20 cellular contexts compared by ENCODE assay signal in the genomic region with DNA sequence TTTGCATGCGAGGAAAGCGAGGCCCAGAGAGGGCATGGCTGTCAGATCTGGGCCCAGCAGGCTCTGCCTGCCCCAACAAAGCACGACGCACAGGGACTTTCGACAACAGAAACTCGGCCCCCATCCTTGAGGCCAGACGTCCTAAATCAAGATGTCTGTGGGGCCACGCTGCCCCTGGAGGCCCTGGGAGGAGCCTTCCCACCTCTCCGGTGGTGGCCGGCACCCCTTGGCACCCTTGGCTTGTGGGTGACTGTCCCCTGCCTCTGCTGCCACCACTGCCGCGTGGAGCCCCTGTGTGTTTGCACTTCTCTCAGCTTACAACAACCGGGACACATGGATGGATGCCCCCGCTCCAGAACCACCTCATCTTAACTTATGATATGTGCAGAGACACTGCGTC. TPM values are rescaled to one million over a fixed set of nuclear protein-coding genes. Genes with fewer than 3 reads are reported as not detected.
DNase-seq lines count a peak whose midpoint lies in the region; ATAC-seq and TF ChIP-seq lines count a peak whose summit lies in the region.
"Had no signal": no experiment of that assay in that cellular context is flagged by ENCODE, and none has a peak within 500 bp of the region (broad histone marks: within the 10 kb centered on the region; RNA-seq: fewer than 3 reads in every experiment).

No MANE protein-coding gene starts in this region.

- H3K9me3 Mint-ChIP-seq in endothelial cell (ENCODE audit: unreplicated experiment) = no peaks in the 10 kb centered on the region
- H3K9me3 Mint-ChIP-seq: CD4-positive, alpha-beta T cell had no signal

- TF ChIP-seq CTCF in RWPE1 (conservative IDR thresholded peaks at IDR 0.05; ENCODE audit: low read depth) = no peak
- TF ChIP-seq CTCF in endothelial cell (IDR thresholded peaks at IDR 0.05; ENCODE audit: unreplicated experiment) = no peak

- H3K27me3 Mint-ChIP-seq in endothelial cell (ENCODE audit: unreplicated experiment) = peaks cover 3% of the 10 kb centered on the region
- H3K27me3 Mint-ChIP-seq: CD4-positive, alpha-beta T cell had no signal

- H3K27ac ChIP-seq in RWPE1 = peak overlapping the region; percentile 25; the same call in 1 of the 2 replicates
- H3K27ac ChIP-seq: SK-N-MC had no signal

- no peak for ATAC-seq in HG02588 (IDR thresholded peaks at IDR 0.05; ENCODE audit: unreplicated experiment)

- DNase-seq in RWPE1 (ENCODE audit: low spot score) (no peak), endothelial cell (ENCODE audit: low spot score) (no peak), GM19238 (ENCODE audit: insufficient read length, low spot score) (no peak)
- DNase-seq: AML-193; Caco-2; CD4-positive, alpha-beta T cell; DMS153; GDM1; NCI-H1417; NCI-H187; NCI-H2107; NCI-H510A; NCI-H748 treated with DMSO at 0.1 percent for 48 hours; NK-92 treated with Interleukin-12 subunit alpha and Interleukin-12 subunit beta, amount 100 ng/mL, for 24 hours; SHP77 had no signal

- H3K27ac Mint-ChIP-seq in endothelial cell (ENCODE audit: unreplicated experiment) = no peak overlapping the region
- H3K27ac Mint-ChIP-seq: CD4-positive, alpha-beta T cell had no signal

- H3K4me3 Mint-ChIP-seq in endothelial cell (ENCODE audit: unreplicated experiment) = peak overlapping the region; percentile 62
- H3K4me3 Mint-ChIP-seq: CD4-positive, alpha-beta T cell had no signal

- H3K36me3 Mint-ChIP-seq in endothelial cell (ENCODE audit: low read depth, unreplicated experiment) = peaks cover 10% of the 10 kb centered on the region

- POLR2A ChIA-PET in RWPE1 (lab: Yijun Ruan, JAX; ENCODE audit: low non-redundant PET) = no interaction called here

- peaks cover 8% of the 10 kb centered on the region for H3K4me1 Mint-ChIP-seq in endothelial cell (ENCODE audit: unreplicated experiment)

- CTCF ChIA-PET in RWPE1 (lab: Yijun Ruan, JAX) = interaction anchor here (0.5 to 0.6 kb wide), 2 partner anchors 187 to 210 kb away, joined by 3 read pairs; no protein-coding TSS in a partner anchor

RNA-seq across cellular contexts. Expression of a gene that starts 4.4 kb away (rescaled TPM):
- total RNA-seq in endothelial cell (ENCODE audit: unreplicated experiment) = 53.1 TPM

RNA-seq across cellular contexts. Expression of a gene that starts 11.7 kb away (rescaled TPM):
- total RNA-seq in endothelial cell (ENCODE audit: unreplicated experiment) = 0.95 TPM
- total RNA-seq: Daoy, HT-29, M059J had no signal

RNA-seq across cellular contexts. Expression of a gene that starts 32.4 kb away (rescaled TPM):
- 182 TPM for total RNA-seq in endothelial cell (ENCODE audit: unreplicated experiment)

RNA-seq across cellular contexts. Expression of a gene that starts 32.8 kb away (rescaled TPM):
- total RNA-seq in endothelial cell (ENCODE audit: unreplicated experiment) = not detected
- total RNA-seq: Caco-2; CD4-positive, alpha-beta T cell; Daoy; HT-29; M059J had no signal

RNA-seq across cellular contexts. Expression of a gene that starts 37.9 kb away (rescaled TPM):
- 456 TPM for total RNA-seq in endothelial cell (ENCODE audit: unreplicated experiment)
